Comparison of ENCODE assay signal across 9 cellular contexts in genomic region chr5:169805937-169806700, GRCh38.
DNase-seq lines count a peak whose midpoint lies in the region; ATAC-seq, FAIRE-seq and TF ChIP-seq lines count a peak whose summit lies in the region.
"Had no signal": no experiment of that assay in that cellular context is flagged by ENCODE, and none has a peak within 500 bp of the region (broad histone marks: within the 10 kb centered on the region; RNA-seq: fewer than 3 reads in every experiment).

No MANE protein-coding gene starts in this region.

- CTCF ChIA-PET in activated CD8-positive, alpha-beta memory T cell treated with anti-CD3 and anti-CD28 coated beads, Interleukin-2, amount 10 ng/mL, durations not matched to agents 7 days and 5 days (lab: Charles Lee), result no interaction called here

- no peak for TF ChIP-seq CTCF in HFFc6 (IDR thresholded peaks at IDR 0.05)

- ATAC-seq in activated CD8-positive, alpha-beta memory T cell treated with anti-CD3 and anti-CD28 coated beads, Interleukin-2, amount 10 ng/mL, durations not matched to agents 7 days and 5 days, result peak; percentile 27
- ATAC-seq in HG03469 (IDR thresholded peaks at IDR 0.05; ENCODE audit: unreplicated experiment), result peak; percentile 30
- peak; percentile 53 to 70 for ATAC-seq in stimulated activated naive B cell treated with anti-CD40 and anti-IgM and Interleukin-4, amounts not matched to agents 10 μg/mL and 1 μg/mL and 100 μg/mL, for 72 hours (replicated peaks)

- no peaks in the 10 kb centered on the region for H3K27me3 Mint-ChIP-seq in activated CD8-positive, alpha-beta memory T cell treated with anti-CD3 and anti-CD28 coated beads, Interleukin-2, amount 10 ng/mL, durations not matched to agents 7 days and 5 days
- no peaks in the 10 kb centered on the region for H3K27me3 Mint-ChIP-seq in HFFc6 (ENCODE audit: insufficient read depth)
- H3K27me3 Mint-ChIP-seq in stimulated activated naive B cell treated with anti-CD40 and anti-IgM and Interleukin-4, amounts not matched to agents 10 μg/mL and 1 μg/mL and 100 μg/mL, for 72 hours, result no peaks in the 10 kb centered on the region

- no peaks in the 10 kb centered on the region for H3K9me3 Mint-ChIP-seq in activated CD8-positive, alpha-beta memory T cell treated with anti-CD3 and anti-CD28 coated beads, Interleukin-2, amount 10 ng/mL, durations not matched to agents 7 days and 5 days (ENCODE audit: low read depth)
- no peaks in the 10 kb centered on the region for H3K9me3 Mint-ChIP-seq in HFFc6
- peaks cover 0 to 2% of the 10 kb centered on the region in 2 donors for H3K9me3 Mint-ChIP-seq in stimulated activated naive B cell treated with anti-CD40 and anti-IgM and Interleukin-4, amounts not matched to agents 10 μg/mL and 1 μg/mL and 100 μg/mL, for 72 hours

- H3K4me1 Mint-ChIP-seq in activated CD8-positive, alpha-beta memory T cell treated with anti-CD3 and anti-CD28 coated beads, Interleukin-2, amount 10 ng/mL, durations not matched to agents 7 days and 5 days, result peaks cover 36% of the 10 kb centered on the region
- peaks cover 61% of the 10 kb centered on the region for H3K4me1 Mint-ChIP-seq in HFFc6 (ENCODE audit: low read depth)
- peaks cover 42 to 67% of the 10 kb centered on the region in 2 donors for H3K4me1 Mint-ChIP-seq in stimulated activated naive B cell treated with anti-CD40 and anti-IgM and Interleukin-4, amounts not matched to agents 10 μg/mL and 1 μg/mL and 100 μg/mL, for 72 hours

- peak overlapping the region; percentile 30 for H3K27ac Mint-ChIP-seq in activated CD8-positive, alpha-beta memory T cell treated with anti-CD3 and anti-CD28 coated beads, Interleukin-2, amount 10 ng/mL, durations not matched to agents 7 days and 5 days
- H3K27ac Mint-ChIP-seq in HFFc6, result peak overlapping the region; percentile 93
- H3K27ac Mint-ChIP-seq in stimulated activated naive B cell treated with anti-CD40 and anti-IgM and Interleukin-4, amounts not matched to agents 10 μg/mL and 1 μg/mL and 100 μg/mL, for 72 hours, result peak overlapping the region; percentile 99

- no peak overlapping the region for H3K4me3 Mint-ChIP-seq in activated CD8-positive, alpha-beta memory T cell treated with anti-CD3 and anti-CD28 coated beads, Interleukin-2, amount 10 ng/mL, durations not matched to agents 7 days and 5 days
- no peak overlapping the region for H3K4me3 Mint-ChIP-seq in HFFc6
- H3K4me3 Mint-ChIP-seq in stimulated activated naive B cell treated with anti-CD40 and anti-IgM and Interleukin-4, amounts not matched to agents 10 μg/mL and 1 μg/mL and 100 μg/mL, for 72 hours, result peak overlapping the region; percentile 35 to 70

- DNase-seq in activated CD8-positive, alpha-beta memory T cell treated with anti-CD3 and anti-CD28 coated beads, Interleukin-2, amount 10 ng/mL, durations not matched to agents 7 days and 5 days, result no peak
- DNase-seq in activated CD8-positive, alpha-beta memory T cell treated with anti-CD3 and anti-CD28 coated beads for 24 hours, result no peak
- DNase-seq in HFFc6 (no peak), NCI-H1417 treated with DMSO at 0.1 percent for 48 hours (lab: John Stamatoyannopoulos, UW) (no peak), urothelium cell line (ENCODE audit: low spot score) (no peak), SHP77 (lab: John Stamatoyannopoulos, UW) (no peak)
- DNase-seq in stimulated activated naive B cell treated with anti-CD40 and anti-IgM and Interleukin-4, amounts not matched to agents 10 μg/mL and 1 μg/mL and 100 μg/mL, for 72 hours, result no peak
- DNase-seq: transverse colon had no signal

- no peak for FAIRE-seq in urothelium cell line (lab: Jason Lieb, UNC)

- peaks cover 40% of the 10 kb centered on the region for H3K36me3 Mint-ChIP-seq in activated CD8-positive, alpha-beta memory T cell treated with anti-CD3 and anti-CD28 coated beads, Interleukin-2, amount 10 ng/mL, durations not matched to agents 7 days and 5 days
- no peaks in the 10 kb centered on the region for H3K36me3 Mint-ChIP-seq in HFFc6 (ENCODE audit: low read depth)
- peaks cover 42 to 70% of the 10 kb centered on the region in 2 donors for H3K36me3 Mint-ChIP-seq in stimulated activated naive B cell treated with anti-CD40 and anti-IgM and Interleukin-4, amounts not matched to agents 10 μg/mL and 1 μg/mL and 100 μg/mL, for 72 hours

Comparison
In these comparisons a context has a peak if more than half of its experiments do, and no peak if none do; other contexts are left out.
1. H3K27ac Mint-ChIP-seq: peak in every context shown above with its lines; median percentile 99 in stimulated activated naive B cell treated with anti-CD40 and anti-IgM and Interleukin-4, amounts not matched to agents 10 μg/mL and 1 μg/mL and 100 μg/mL, for 72 hours; 93 in HFFc6; 30 in activated CD8-positive, alpha-beta memory T cell treated with anti-CD3 and anti-CD28 coated beads, Interleukin-2, amount 10 ng/mL, durations not matched to agents 7 days and 5 days.
2. H3K4me3 Mint-ChIP-seq: peak in stimulated activated naive B cell treated with anti-CD40 and anti-IgM and Interleukin-4, amounts not matched to agents 10 μg/mL and 1 μg/mL and 100 μg/mL, for 72 hours (2 of 2); none in activated CD8-positive, alpha-beta memory T cell treated with anti-CD3 and anti-CD28 coated beads, Interleukin-2, amount 10 ng/mL, durations not matched to agents 7 days and 5 days (single experiment) and HFFc6 (single experiment).
3. Peak in every context shown above with its lines, with median percentiles within 50 percentile points of each other: ATAC-seq.